In genomic region chr2:2568411-2568810, GRCh38 we compare ENCODE assay signal across 31 cellular contexts.
"Had no signal": no experiment of that assay in that cellular context is flagged by ENCODE, and none has a peak within 500 bp of the region (broad histone marks: within the 10 kb centered on the region; RNA-seq: fewer than 3 reads in every experiment).

No MANE protein-coding gene starts in this region.

- DNase-seq: activated B cell treated with CpG ODN at 0.5 μM for 24 hours; activated CD4-positive, alpha-beta memory T cell treated with anti-CD3 and anti-CD28 coated beads for 36 hours; activated CD4-positive, alpha-beta T cell treated with anti-CD3 and anti-CD28 coated beads for 4 hours; activated CD4-positive, alpha-beta T cell treated with anti-CD3 and anti-CD28 coated beads, Interleukin-2, amount 50 U/mL, for 1 hour; activated CD4-positive, CD25-positive, alpha-beta regulatory T cell treated with anti-CD3 and anti-CD28 coated beads, Interleukin-2, amount 50 U/mL, for 72 hours; activated CD8-positive, alpha-beta memory T cell treated with anti-CD3 and anti-CD28 coated beads, Interleukin-2, amount 50 U/mL, for 4 hours; activated gamma-delta T cell treated with Interleukin-2 at 50 U/mL for 16 hours; activated naive CD4-positive, alpha-beta T cell treated with anti-CD3 and anti-CD28 coated beads for 36 hours; activated T-cell treated with anti-CD3 and anti-CD28 coated beads for 4 hours; activated T-cell treated with anti-CD3 and anti-CD28 coated beads, Interleukin-2, amount 50 U/mL, for 4 hours; anterior cingulate cortex; central memory CD4-positive, alpha-beta T cell; NCI-H1092 treated with DMSO at 0.1 percent for 48 hours; NCI-H1417; NCI-H146; NCI-H187; NCI-H2029 treated with DMSO at 0.1 percent for 48 hours; NCI-H2171 treated with DMSO at 0.1 percent for 48 hours; NCI-H2227 treated with DMSO at 0.1 percent for 48 hours; NCI-H446; NCI-H510A treated with DMSO at 0.1 percent for 48 hours; NCI-H526 treated with DMSO at 0.1 percent for 48 hours; RPMI8226; SIG-M5; T-cell; T-helper 17 cell had no signal

- H3K4me1 Mint-ChIP-seq: activated B cell treated with CpG ODN at 0.5 μM for 24 hours, T-cell, T-helper 17 cell had no signal

- H3K36me3 Mint-ChIP-seq: activated CD4-positive, alpha-beta memory T cell treated with anti-CD3 and anti-CD28 coated beads for 36 hours; activated naive CD4-positive, alpha-beta T cell treated with anti-CD3 and anti-CD28 coated beads, Interleukin-2, amount 50 U/mL, for 72 hours; brain; T-cell had no signal

- H3K9me3 Mint-ChIP-seq: activated B cell treated with CpG ODN at 0.5 μM for 24 hours; activated CD4-positive, alpha-beta memory T cell treated with anti-CD3 and anti-CD28 coated beads for 36 hours; activated naive CD4-positive, alpha-beta T cell treated with anti-CD3 and anti-CD28 coated beads for 36 hours; activated naive CD4-positive, alpha-beta T cell treated with anti-CD3 and anti-CD28 coated beads, Interleukin-2, amount 50 U/mL, for 72 hours; activated T-cell treated with anti-CD3 and anti-CD28 coated beads, Interleukin-2, amount 50 U/mL, for 4 hours; activated T-helper 1 cell treated with anti-CD3 and anti-CD28 coated beads, Interleukin-12 subunit alpha, Interleukin-12 subunit beta, Interleukin-2, Interleukin-4 antibody, amounts not matched to agents 30 ng/mL and 10 ng/mL and 1 ng/mL, durations not matched to agents 14 hours and 24 hours and 36 hours; T-cell had no signal

- H3K4me3 ChIP-seq: K562 had no signal

- H3K27me3 Mint-ChIP-seq: activated B cell treated with CpG ODN at 0.5 μM for 24 hours; activated CD4-positive, alpha-beta memory T cell treated with anti-CD3 and anti-CD28 coated beads for 36 hours; brain had no signal

- H3K27ac ChIP-seq: VCaP had no signal

- H3K27ac Mint-ChIP-seq: activated B cell treated with CpG ODN at 0.5 μM for 24 hours; activated CD4-positive, alpha-beta memory T cell treated with anti-CD3 and anti-CD28 coated beads for 36 hours; activated naive CD4-positive, alpha-beta T cell treated with anti-CD3 and anti-CD28 coated beads for 36 hours; activated T-helper 1 cell treated with anti-CD3 and anti-CD28 coated beads, Interleukin-12 subunit alpha, Interleukin-12 subunit beta, Interleukin-2, Interleukin-4 antibody, amounts not matched to agents 30 ng/mL and 10 ng/mL and 1 ng/mL, durations not matched to agents 14 hours and 24 hours and 36 hours; brain; T-cell; T-helper 17 cell had no signal

- H3K4me3 Mint-ChIP-seq: activated B cell treated with CpG ODN at 0.5 μM for 24 hours; activated CD4-positive, alpha-beta memory T cell treated with anti-CD3 and anti-CD28 coated beads for 36 hours; activated naive CD4-positive, alpha-beta T cell treated with anti-CD3 and anti-CD28 coated beads for 36 hours; activated T-cell treated with anti-CD3 and anti-CD28 coated beads, Interleukin-2, amount 50 U/mL, for 4 hours; activated T-helper 1 cell treated with anti-CD3 and anti-CD28 coated beads, Interleukin-12 subunit alpha, Interleukin-12 subunit beta, Interleukin-2, Interleukin-4 antibody, amounts not matched to agents 30 ng/mL and 10 ng/mL and 1 ng/mL, durations not matched to agents 14 hours and 24 hours and 36 hours; brain; T-cell; T-helper 17 cell had no signal

- FAIRE-seq: K562 had no signal
